11 cellular contexts compared by ENCODE assay signal in the genomic region with DNA sequence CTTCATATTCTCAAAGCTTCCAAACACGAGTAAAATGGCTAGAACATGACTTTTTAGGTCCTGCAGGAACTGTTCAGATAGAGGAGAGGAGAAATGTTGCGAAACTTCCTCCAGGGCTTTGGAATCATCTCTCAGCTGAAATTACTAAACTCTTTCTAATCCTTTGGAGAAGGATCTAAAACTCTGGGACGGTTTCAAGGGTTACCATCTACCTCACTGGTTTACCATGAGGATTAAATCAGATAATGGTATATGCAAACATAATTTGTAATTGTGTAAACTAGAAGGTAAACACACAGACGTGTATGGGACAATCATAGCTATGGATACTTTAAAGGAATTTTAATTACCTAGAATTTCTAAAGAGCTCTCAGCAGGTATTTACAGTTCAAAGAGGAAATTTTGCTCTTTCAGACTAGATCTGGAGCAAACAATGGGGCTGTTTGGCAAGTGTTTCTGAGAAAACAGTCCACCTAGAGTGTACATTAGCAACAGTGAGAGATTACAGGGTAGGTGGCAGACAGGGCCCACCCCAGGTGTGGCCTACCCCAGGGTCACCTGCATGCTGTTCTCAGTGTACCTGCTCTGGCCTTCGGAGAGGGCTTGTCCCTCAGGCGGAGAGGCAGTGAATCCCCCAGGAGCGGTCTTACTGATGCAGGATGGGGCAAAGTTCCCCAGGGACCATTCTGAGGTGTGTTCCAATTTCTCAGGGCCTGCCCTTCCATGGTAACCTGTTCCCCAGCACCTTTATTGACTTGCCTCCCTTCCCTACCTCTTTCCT.
A peak's percentile ranks its signal among the peaks of the same experiment; 100 is the strongest.
DNase-seq lines count a peak whose midpoint lies in the region; ATAC-seq and TF ChIP-seq lines count a peak whose summit lies in the region.
"Had no signal": no experiment of that assay in that cellular context is flagged by ENCODE, and none has a peak within 500 bp of the region (broad histone marks: within the 10 kb centered on the region; RNA-seq: fewer than 3 reads in every experiment).

No MANE protein-coding gene starts in this region.

- no peaks in the 10 kb centered on the region for H3K27me3 ChIP-seq in RWPE2 (ENCODE audit: insufficient read depth, poor library complexity, severe bottlenecking)
- no peaks in the 10 kb centered on the region for H3K27me3 ChIP-seq in tibial nerve
- no peaks in the 10 kb centered on the region for H3K27me3 ChIP-seq in thyroid gland
- H3K27me3 ChIP-seq: right atrium auricular region had no signal

- intact Hi-C loops in thyroid gland (cut with DNase I), result loop anchor here (10.0 kb wide), 1 partner anchor 598 kb away; no protein-coding TSS in a partner anchor

- WGBS in tibial nerve, 2 donors, result 83 to 86% methylated on average over 7 of the region's 7 CpGs
- 88 to 93% methylated on average over 7 of the region's 7 CpGs for WGBS in thyroid gland, 2 donors

- TF ChIP-seq POLR2A in tibial nerve (IDR thresholded peaks at IDR 0.05) (no peak), thyroid gland (IDR thresholded peaks at IDR 0.05) (no peak)

- peak overlapping the region; percentile 11 for H3K27ac ChIP-seq in RWPE2 (ENCODE audit: poor library complexity, severe bottlenecking)
- peak overlapping the region; percentile 0 to 88 (median 52) for H3K27ac ChIP-seq in tibial nerve
- H3K27ac ChIP-seq in thyroid gland, result no peak overlapping the region
- H3K27ac ChIP-seq: left ventricle myocardium inferior, right atrium auricular region had no signal

- peaks cover 19% of the 10 kb centered on the region for H3K4me1 ChIP-seq in RWPE2 (ENCODE audit: insufficient read depth, poor library complexity, severe bottlenecking)
- peaks cover 0 to 54% (median 16%) of the 10 kb centered on the region in 4 donors for H3K4me1 ChIP-seq in tibial nerve
- peaks cover 10 to 27% of the 10 kb centered on the region in 2 donors for H3K4me1 ChIP-seq in thyroid gland

- no peak for TF ChIP-seq CTCF in RWPE2 (IDR thresholded peaks at IDR 0.05; ENCODE audit: poor library complexity, severe bottlenecking)
- no peak for TF ChIP-seq CTCF in foreskin fibroblast (IDR thresholded peaks at IDR 0.05; ENCODE audit: low read depth, low read length)
- no peak for TF ChIP-seq CTCF in tibial nerve (IDR thresholded peaks at IDR 0.05)
- TF ChIP-seq CTCF in thyroid gland (IDR thresholded peaks at IDR 0.05), result no peak

- H3K4me3 ChIP-seq in RWPE2 (ENCODE audit: severe bottlenecking), result no peak overlapping the region
- H3K4me3 ChIP-seq in foreskin fibroblast (ENCODE audit: low read depth in 1 of 2, low read length in 2 of 2), result no peak overlapping the region
- no peak overlapping the region for H3K4me3 ChIP-seq in tibial nerve
- no peak overlapping the region for H3K4me3 ChIP-seq in thyroid gland (replicated peaks in 1 of 3)
- H3K4me3 ChIP-seq: left ventricle myocardium inferior, right atrium auricular region had no signal

- H3K9me3 ChIP-seq in RWPE2 (ENCODE audit: severe bottlenecking), result no peaks in the 10 kb centered on the region
- no peaks in the 10 kb centered on the region for H3K9me3 ChIP-seq in tibial nerve
- H3K9me3 ChIP-seq in thyroid gland, result no peaks in the 10 kb centered on the region
- H3K9me3 ChIP-seq: left ventricle myocardium inferior, right atrium auricular region had no signal

- ATAC-seq in RWPE2 (ENCODE audit: low read depth), result peak; percentile 23; the same call in 1 of the 3 replicates

- H3K36me3 ChIP-seq in RWPE2 (ENCODE audit: low read depth), result no peaks in the 10 kb centered on the region
- H3K36me3 ChIP-seq in tibial nerve, result no peaks in the 10 kb centered on the region
- H3K36me3 ChIP-seq in thyroid gland, result no peaks in the 10 kb centered on the region
- H3K36me3 ChIP-seq: left ventricle myocardium inferior, right atrium auricular region had no signal

- no peak for TF ChIP-seq EP300 in tibial nerve (IDR thresholded peaks at IDR 0.05)

- DNase-seq in NCI-H82 (lab: John Stamatoyannopoulos, UW), result peak; percentile 54
- DNase-seq in NCI-H82 treated with DMSO at 0.1 percent for 48 hours (lab: John Stamatoyannopoulos, UW; ENCODE audit: unreplicated experiment), result no peak
- DNase-seq in RWPE2 (ENCODE audit: low spot score), result no peak
- peak; percentile 66 to 82 for DNase-seq in foreskin fibroblast
- DNase-seq in tibial nerve (ENCODE audit: low spot score in 2 of 2), result no peak
- no peak for DNase-seq in NCI-H2029 (lab: John Stamatoyannopoulos, UW)
- DNase-seq in ureter (ENCODE audit: low spot score), result no peak
- no peak for DNase-seq in thyroid gland
- DNase-seq: activated gamma-delta T cell, left ventricle myocardium inferior had no signal

Comparison
In these comparisons a context has a peak if more than half of its experiments do, and no peak if none do; other contexts are left out.
1. DNase-seq: peak in NCI-H82 (single experiment) and foreskin fibroblast (2 of 2); none in NCI-H82 treated with DMSO at 0.1 percent for 48 hours (single experiment), RWPE2 (single experiment), tibial nerve (0 of 2), NCI-H2029 (single experiment), ureter (single experiment) and thyroid gland (0 of 2).
2. H3K27ac ChIP-seq: peak in RWPE2 (single experiment) and tibial nerve (4 of 4); none in thyroid gland (0 of 3).